29 cellular contexts compared by ENCODE assay signal in the genomic region with DNA sequence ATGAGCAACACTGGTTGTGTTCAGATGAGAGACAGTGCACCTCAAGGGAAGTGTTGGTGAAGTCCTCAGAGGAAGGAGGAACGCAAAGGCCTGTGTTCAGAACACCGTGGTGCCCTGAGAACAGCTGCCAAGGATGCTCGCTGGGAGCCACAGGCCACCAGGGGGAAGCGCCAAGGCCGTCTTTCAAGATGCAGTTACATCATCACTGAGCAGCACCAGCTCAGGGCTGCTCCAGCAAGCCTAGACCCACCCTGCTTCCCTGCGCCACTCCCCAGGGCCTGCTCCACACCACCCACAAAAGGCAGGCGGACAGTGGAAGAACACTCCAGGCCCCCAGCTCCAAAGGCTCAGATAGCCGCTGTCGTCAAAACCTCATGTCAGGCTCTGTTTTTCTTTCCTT.
"Had no signal": no experiment of that assay in that cellular context is flagged by ENCODE, and none has a peak within 500 bp of the region (broad histone marks: within the 10 kb centered on the region; RNA-seq: fewer than 3 reads in every experiment).

No MANE protein-coding gene starts in this region.

- H3K9me3 ChIP-seq: left ventricle myocardium inferior, ovary, stomach, thyroid gland had no signal

- ATAC-seq: sciatic nerve; stimulated activated naive B cell treated with anti-CD40 and anti-IgM and Interleukin-4, amounts not matched to agents 10 μg/mL and 1 μg/mL and 100 μg/mL, for 72 hours; WTC11 had no signal

- H3K4me3 ChIP-seq: esophagus squamous epithelium, left ventricle myocardium inferior, lung, ovary, skin epidermis, stomach, thyroid gland had no signal

- DNase-seq: activated CD4-positive, alpha-beta memory T cell treated with anti-CD3 and anti-CD28 coated beads, Interleukin-2, amount 10 ng/mL, durations not matched to agents 7 days and 5 days; activated CD4-positive, alpha-beta T cell treated with anti-CD3 and anti-CD28 coated beads for 1 hour; activated CD4-positive, alpha-beta T cell treated with anti-CD3 and anti-CD28 coated beads, Interleukin-2, amount 10 ng/mL, durations not matched to agents 7 days and 5 days; activated CD8-positive, alpha-beta memory T cell treated with anti-CD3 and anti-CD28 coated beads, Interleukin-2, amount 50 U/mL, for 48 hours; activated gamma-delta T cell treated with Interleukin-2 at 50 U/mL for 16 hours; activated naive CD4-positive, alpha-beta T cell treated with anti-CD3 and anti-CD28 coated beads, Interleukin-2, amount 50 U/mL, for 16 hours; activated T-cell treated with anti-CD3 and anti-CD28 coated beads, Interleukin-2, amount 50 U/mL, for 24 hours; amniotic stem cell; central memory CD4-positive, alpha-beta T cell; dermis blood vessel endothelial cell; effector CD4-positive, alpha-beta T cell; esophagus squamous epithelium; foreskin melanocyte; glutamatergic neuron; islet precursor cell; left ventricle myocardium inferior; ovary; retina; stimulated activated CD4-positive, alpha-beta T cell treated with anti-CD3 and anti-CD28 coated beads, Interleukin-12 subunit alpha, Interleukin-12 subunit beta, amount 100 ng/mL, for 4 hours; stimulated activated CD4-positive, alpha-beta T cell treated with anti-CD3 and anti-CD28 coated beads, Interleukin-4, amount 100 ng/mL, for 4 hours; stimulated activated naive B cell treated with anti-CD40 and anti-IgM and Interleukin-4, amounts not matched to agents 10 μg/mL and 1 μg/mL and 100 μg/mL, for 72 hours; stomach; T-helper 2 cell; thyroid gland had no signal

- H3K4me1 ChIP-seq: esophagus squamous epithelium, left ventricle myocardium inferior, stomach, thyroid gland had no signal

- H3K27ac ChIP-seq: epithelial cell of prostate, esophagus squamous epithelium, left ventricle myocardium inferior, ovary, skin epidermis, stomach, thyroid gland had no signal

- H3K36me3 ChIP-seq: esophagus squamous epithelium, left ventricle myocardium inferior, ovary, stomach, thyroid gland had no signal

- H3K27me3 ChIP-seq: esophagus squamous epithelium, ovary, stomach, thyroid gland had no signal
